Comparison of ENCODE assay signal across 8 cellular contexts in the genomic region with DNA sequence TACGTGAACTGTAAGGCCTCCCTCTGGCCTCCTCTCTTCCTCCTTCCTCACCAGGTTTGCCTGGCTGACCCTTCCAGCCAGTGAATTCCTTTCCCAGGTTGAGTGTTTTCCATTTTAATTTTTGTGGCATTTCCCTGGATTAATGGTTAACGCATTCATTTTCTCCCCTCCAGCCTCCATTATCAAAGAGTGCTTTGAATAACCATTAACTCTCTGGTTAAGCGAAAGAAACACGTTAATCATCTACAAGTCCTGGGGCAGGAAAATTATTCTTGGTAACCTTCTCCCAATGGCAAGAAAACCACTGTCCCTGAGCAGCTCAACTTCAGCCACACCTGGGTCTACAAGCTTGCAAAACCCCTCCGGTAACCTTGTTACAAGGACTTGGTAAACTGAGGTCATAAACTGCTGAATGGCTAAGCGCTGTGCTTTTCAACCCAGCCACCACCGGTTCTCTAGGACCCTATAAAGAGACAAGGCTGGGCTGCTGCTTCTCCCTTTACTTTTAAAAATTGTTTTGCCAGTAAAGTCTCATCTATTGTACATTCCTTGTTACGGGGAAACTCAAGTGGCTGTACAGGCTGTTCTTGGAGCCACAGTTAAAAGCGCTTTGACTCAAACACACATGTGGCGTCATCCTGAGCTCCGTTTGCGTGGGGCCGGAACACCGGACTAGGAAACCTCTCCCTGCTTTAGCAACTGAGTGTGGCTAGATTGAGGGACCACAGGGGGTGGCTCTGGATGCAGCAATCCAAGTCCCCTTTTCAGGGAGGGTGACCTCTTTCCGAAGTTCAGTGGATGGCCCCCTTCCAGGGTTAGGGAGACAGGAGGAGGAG. TPM values are rescaled to one million over a fixed set of nuclear protein-coding genes. Genes with fewer than 3 reads are reported as not detected.
DNase-seq lines count a peak whose midpoint lies in the region; ATAC-seq, FAIRE-seq and TF ChIP-seq lines count a peak whose summit lies in the region.
"Not testable (repeated sequence)": the region's sequence is repeated elsewhere in the genome, so short reads cannot be mapped to it uniquely, and the experiment has no call there.

No MANE protein-coding gene starts in this region.

- TF ChIP-seq POLR2A in testis (IDR thresholded peaks at IDR 0.05) = not testable (repeated sequence)

- not testable (repeated sequence) for H4K20me1 ChIP-seq in PC-3 (ENCODE audit: low read length)

- not testable (repeated sequence) for TF ChIP-seq CTCF in PC-3 (conservative IDR thresholded peaks at IDR 0.05; ENCODE audit: low read depth, low read length); kidney (IDR thresholded peaks at IDR 0.05; ENCODE audit: borderline replicate concordance, extremely low read depth, insufficient read depth); progenitor cell of endocrine pancreas (IDR thresholded peaks at IDR 0.05; ENCODE audit: unreplicated experiment); testis (IDR thresholded peaks at IDR 0.05)

- H2AFZ ChIP-seq in PC-3 (ENCODE audit: low read length); mesenchymal stem cell (ENCODE audit: low read depth, low read length): not testable (repeated sequence)

- H3K18ac ChIP-seq in mesenchymal stem cell (ENCODE audit: low read depth in 1 of 2, low read length in 2 of 2) = not testable (repeated sequence)

- not testable (repeated sequence) for H3K23ac ChIP-seq in mesenchymal stem cell (ENCODE audit: low read length in 2 of 2)

- H3K27me3 ChIP-seq in PC-3 (ENCODE audit: low read length); testis: not testable (repeated sequence)
- H3K27me3 ChIP-seq in mesenchymal stem cell (ENCODE audit: control insufficient read depth in 1 of 2, insufficient read depth in 1 of 2, low read length in 2 of 2) = peaks cover 0 to 35% of the 10 kb centered on the region in 2 experiments

- H3K4me1 Mint-ChIP-seq in progenitor cell of endocrine pancreas (ENCODE audit: low read depth) = peaks cover 27% of the 10 kb centered on the region

- H3K36me3 ChIP-seq in PC-3 (ENCODE audit: low read depth, low read length); kidney (ENCODE audit: control insufficient read depth in 1 of 2, insufficient read depth in 2 of 2, low read length in 2 of 2); mesenchymal stem cell (ENCODE audit: control insufficient read depth in 1 of 2, insufficient read depth in 2 of 2, low read depth in 1 of 2, low read length in 2 of 2); testis (ENCODE audit: low read depth, missing control alignments): not testable (repeated sequence)

- H3F3A ChIP-seq in PC-3 (ENCODE audit: low read length, unreplicated experiment) = not testable (repeated sequence)

- not testable (repeated sequence) for H3K4ac ChIP-seq in mesenchymal stem cell (ENCODE audit: low read depth in 1 of 2, low read length in 2 of 2)

- ATAC-seq in PC-3 = not testable (repeated sequence)

- H2BK12ac ChIP-seq in mesenchymal stem cell (ENCODE audit: low read length in 2 of 2) = not testable (repeated sequence)

- H3K27me3 Mint-ChIP-seq in progenitor cell of endocrine pancreas = not testable (repeated sequence)

- not testable (repeated sequence) for H3K4me2 ChIP-seq in PC-3 (ENCODE audit: low read length)
- H3K4me2 ChIP-seq in mesenchymal stem cell (ENCODE audit: low read length, poor library complexity, severe bottlenecking) = peak overlapping the region; percentile 43

- peak; percentile 72 for FAIRE-seq in kidney (lab: Jason Lieb, UNC)

- H3K4me1 ChIP-seq in PC-3 (ENCODE audit: insufficient read depth, low read length); kidney (ENCODE audit: control insufficient read depth in 1 of 2, insufficient read depth in 1 of 2, low read depth in 1 of 2, low read length in 2 of 2); testis: not testable (repeated sequence)
- peaks cover 22% of the 10 kb centered on the region for H3K4me1 ChIP-seq in mesenchymal stem cell (ENCODE audit: control insufficient read depth, insufficient read depth, low read depth, low read length)

- H2BK15ac ChIP-seq in mesenchymal stem cell (ENCODE audit: low read depth, poor library complexity, severe bottlenecking) = not testable (repeated sequence)

- intact Hi-C loops in PC-3 (cut with micrococcal nuclease); kidney (cut with DNase I); testis (cut with DNase I; ENCODE audit: low total_unique reads): not testable (repeated sequence)

- H4K8ac ChIP-seq in mesenchymal stem cell (ENCODE audit: low read length) = not testable (repeated sequence)

- H3K27ac ChIP-seq in PC-3 (ENCODE audit: low read length) = not testable (repeated sequence)
- H3K27ac ChIP-seq in cingulate gyrus (ENCODE audit: low read depth, low read length) (peak overlapping the region; percentile 58), kidney (ENCODE audit: low read depth in 2 of 2, low read length in 2 of 2) (peak overlapping the region; percentile 88 to 94), mesenchymal stem cell (ENCODE audit: low read length, poor library complexity, severe bottlenecking) (peak overlapping the region; percentile 99), testis (peak overlapping the region in 1 of 2 donors; percentile 48)

- 88% methylated on average over 11 of the region's 15 CpGs for WGBS in mesenchymal stem cell
- 41 to 58% methylated on average over 14 to 15 of the region's 15 CpGs for WGBS in testis, 2 donors

- peak; percentile 78 for DNase-seq in DMS53 (lab: John Stamatoyannopoulos, UW)
- peak; percentile 1 for DNase-seq in PC-3
- peak; percentile 30 for DNase-seq in globus pallidus (ENCODE audit: low spot score)
- DNase-seq in kidney = peak; percentile 88
- DNase-seq in mesenchymal stem cell; progenitor cell of endocrine pancreas (ENCODE audit: low spot score, unreplicated experiment): not testable (repeated sequence)
- DNase-seq in testis = peak; percentile 75

- peak overlapping the region; percentile 96 for H2BK5ac ChIP-seq in mesenchymal stem cell (ENCODE audit: low read depth, low read length, poor library complexity, severe bottlenecking)

- not testable (repeated sequence) for BruUV-seq in PC-3 (replicated peaks; lab: Mats Ljungman, UMichigan)

- not testable (repeated sequence) for H3K4me3 ChIP-seq in PC-3 (ENCODE audit: low read length)
- H3K4me3 ChIP-seq in kidney (ENCODE audit: low read length in 2 of 2) (peak overlapping the region; percentile 39 to 40), mesenchymal stem cell (ENCODE audit: insufficient read depth in 1 of 2, low read depth in 1 of 2, low read length in 2 of 2) (peak overlapping the region in 1 of 2 experiments; percentile 59), testis (peak overlapping the region; percentile 31 to 42)

- peak overlapping the region; percentile 39 for H3K4me3 Mint-ChIP-seq in progenitor cell of endocrine pancreas (ENCODE audit: low read depth)

- H3K36me3 Mint-ChIP-seq in progenitor cell of endocrine pancreas (ENCODE audit: insufficient read depth) = not testable (repeated sequence)

- not testable (repeated sequence) for H3K79me2 ChIP-seq in PC-3 (ENCODE audit: low read length)

- H4K91ac ChIP-seq in mesenchymal stem cell (ENCODE audit: low read length) = not testable (repeated sequence)

- H3K27ac Mint-ChIP-seq in progenitor cell of endocrine pancreas = peak overlapping the region; percentile 94

- not testable (repeated sequence) for H2AK5ac ChIP-seq in mesenchymal stem cell (ENCODE audit: low read length, severe bottlenecking)

- H3K9me3 Mint-ChIP-seq in progenitor cell of endocrine pancreas (ENCODE audit: low read depth) = not testable (repeated sequence)

- CTCF ChIA-PET in PC-3 (lab: Charles Lee) = not testable (repeated sequence)

- not testable (repeated sequence) for H3K9me3 ChIP-seq in PC-3 (ENCODE audit: low read length); kidney (ENCODE audit: control insufficient read depth in 1 of 2, low read length in 2 of 2); mesenchymal stem cell (ENCODE audit: control insufficient read depth, low read length); testis

- H2BK120ac ChIP-seq in mesenchymal stem cell (ENCODE audit: low read depth, low read length) = not testable (repeated sequence)

- H3K9ac ChIP-seq in PC-3 (ENCODE audit: low read length); mesenchymal stem cell (ENCODE audit: low read length): not testable (repeated sequence)
- H3K9ac ChIP-seq in kidney (ENCODE audit: low read length in 2 of 2) = peak overlapping the region in 1 of 2 donors; percentile 21

- H3K14ac ChIP-seq in mesenchymal stem cell (ENCODE audit: low read length in 2 of 2) = not testable (repeated sequence)

- POLR2A ChIA-PET in PC-3 (lab: Charles Lee; ENCODE audit: unreplicated experiment) = not testable (repeated sequence)

- not testable (repeated sequence) for H3K9me2 ChIP-seq in PC-3 (replicated peaks; ENCODE audit: low read length)

- not testable (repeated sequence) for H3K79me1 ChIP-seq in mesenchymal stem cell (replicated peaks; ENCODE audit: low read length, poor library complexity, severe bottlenecking)

RNA-seq across cellular contexts. Expression of a gene that starts 24.7 kb away (rescaled TPM):
- under 0.01 TPM in 2 replicates for total RNA-seq in PC-3 (2014; rRNA removed)
- 8,605 TPM for total RNA-seq in kidney
- polyA plus RNA-seq in kidney (ENCODE audit: insufficient read depth, low read depth, low replicate concordance) = 26.8 TPM
- not detected for polyA plus RNA-seq in mesenchymal stem cell (2013, experiment 1 of 2)
- not detected for polyA plus RNA-seq in mesenchymal stem cell (2013, experiment 2 of 2)
- 3,923 and 3,957 TPM in 2 replicates for total RNA-seq in progenitor cell of endocrine pancreas
- under 1 TPM; under 0.01 TPM for total RNA-seq in testis
- 18.9 TPM for polyA plus RNA-seq in testis (ENCODE audit: insufficient read depth, low read depth, low replicate concordance)

Comparison
In these comparisons a context has a peak if more than half of its experiments do, and no peak if none do; other contexts are left out.
1. RNA of a gene that starts 24.7 kb away (total RNA-seq): 8,605 TPM in kidney (single experiment) and 3,923 to 3,957 TPM in progenitor cell of endocrine pancreas; under 0.01 TPM in PC-3 and under 0.01 TPM in testis; every median in the first group is over 1,000 times any median in the second.